Comparison of ENCODE assay signal across 19 cellular contexts in the genomic region with DNA sequence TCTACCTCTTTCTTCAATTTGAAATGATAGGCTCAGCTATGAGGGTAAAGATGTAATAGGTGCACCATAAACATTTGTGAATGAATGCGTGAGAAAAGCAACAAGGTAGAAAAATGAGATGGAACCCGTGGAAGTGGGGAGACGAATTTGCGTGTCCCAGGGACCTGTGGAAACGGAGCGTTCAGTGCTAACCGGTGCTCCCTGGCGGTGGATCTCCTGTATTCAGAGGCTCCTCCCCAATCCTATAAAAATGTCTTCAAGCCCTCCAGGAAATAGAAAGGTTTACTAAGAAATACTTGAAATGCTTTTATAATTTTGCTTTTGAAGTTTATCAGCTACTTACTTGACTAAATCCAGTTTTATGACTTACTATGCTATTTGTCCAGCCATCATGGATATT.
DNase-seq lines count a peak whose midpoint lies in the region; ATAC-seq and TF ChIP-seq lines count a peak whose summit lies in the region.
"Had no signal": no experiment of that assay in that cellular context is flagged by ENCODE, and none has a peak within 500 bp of the region (broad histone marks: within the 10 kb centered on the region; RNA-seq: fewer than 3 reads in every experiment).

No MANE protein-coding gene starts in this region.

- peak overlapping the region; percentile 96 for H3K27ac ChIP-seq in C4-2B
- no peak overlapping the region for H3K27ac ChIP-seq in HEK293 (ENCODE audit: extremely low read depth, low read depth, low read length)
- no peak overlapping the region for H3K27ac ChIP-seq in foreskin keratinocyte
- peak overlapping the region; percentile 76 for H3K27ac ChIP-seq in psoas muscle
- H3K27ac ChIP-seq: brain microvascular endothelial cell had no signal

- intact Hi-C loops in psoas muscle (cut with DNase I) = no loop called here

- H3K9me3 ChIP-seq in HEK293 (ENCODE audit: control insufficient read depth, insufficient read depth, low read depth, low read length) (no peaks in the 10 kb centered on the region), psoas muscle (no peaks in the 10 kb centered on the region)
- H3K9me3 ChIP-seq: Peyer's patch, thoracic aorta had no signal

- POLR2A ChIA-PET in HEK293 (lab: Yijun Ruan, JAX) = no interaction called here

- H3K4me3 ChIP-seq in HEK293 (ENCODE audit: low read depth, low read length) = no peak overlapping the region
- H3K4me3 ChIP-seq in psoas muscle = no peak overlapping the region
- H3K4me3 ChIP-seq: Peyer's patch, thoracic aorta had no signal

- CTCF ChIA-PET in HEK293 (lab: Yijun Ruan, JAX) = interaction anchor here (1.1 to 6.2 kb wide), 2 partner anchors 10 to 223 kb away, joined by 5 to 35 read pairs; no protein-coding TSS in a partner anchor

- DNase-seq in foreskin keratinocyte (no peak), psoas muscle (no peak), putamen (ENCODE audit: low spot score) (no peak)
- DNase-seq: activated CD4-positive, alpha-beta T cell treated with anti-CD3 and anti-CD28 coated beads, Interleukin-2, amount 50 U/mL, for 48 hours; activated gamma-delta T cell treated with Interleukin-2 at 50 U/mL for 16 hours; brain microvascular endothelial cell; CD4-positive, alpha-beta memory T cell; HCEC 1CT; mammary epithelial cell; naive B cell; NCI-H1417 treated with DMSO at 0.1 percent for 48 hours; NCI-H510A treated with DMSO at 0.1 percent for 48 hours had no signal

- peaks cover 0 to 13% of the 10 kb centered on the region in 2 experiments; a peak in 1 of 3 replicates for H3K36me3 ChIP-seq in HEK293 (ENCODE audit: control insufficient read depth in 2 of 2, insufficient read depth in 1 of 2, low read length in 2 of 2)
- peaks cover 3 to 26% of the 10 kb centered on the region in 2 donors for H3K36me3 ChIP-seq in psoas muscle (ENCODE audit: insufficient read depth in 1 of 2, low read depth in 1 of 2)

- ATAC-seq in foreskin keratinocyte (no peak), psoas muscle (no peak), GM19324 (IDR thresholded peaks at IDR 0.05; ENCODE audit: low FRiP score, unreplicated experiment) (no peak), GM19397 (IDR thresholded peaks at IDR 0.05; ENCODE audit: unreplicated experiment) (no peak), HG03025 (IDR thresholded peaks at IDR 0.05; ENCODE audit: low FRiP score, unreplicated experiment) (no peak)

- 86 to 91% (median 89%) methylated on average over 8 of the region's 8 CpGs for WGBS in psoas muscle, 3 donors

- no peaks in the 10 kb centered on the region for H3K27me3 ChIP-seq in foreskin keratinocyte
- no peaks in the 10 kb centered on the region for H3K27me3 ChIP-seq in psoas muscle (ENCODE audit: insufficient read depth in 3 of 3, low read length in 2 of 3)
- H3K27me3 ChIP-seq: brain microvascular endothelial cell, Peyer's patch had no signal

- H3K4me1 ChIP-seq in HEK293 (ENCODE audit: control insufficient read depth, insufficient read depth, low read length) (peaks cover 21% of the 10 kb centered on the region), foreskin keratinocyte (no peaks in the 10 kb centered on the region), psoas muscle (peaks cover 87% of the 10 kb centered on the region)

- TF ChIP-seq CTCF in C4-2B (conservative IDR thresholded peaks at IDR 0.05) = peak; percentile 37; the same call in 1 of the 2 replicates
- no peak for TF ChIP-seq CTCF in HEK293 (tag by site-specific recombination; IDR thresholded peaks at IDR 0.05)
- TF ChIP-seq CTCF in foreskin keratinocyte (conservative IDR thresholded peaks at IDR 0.05) = peak; percentile 23
- no peak for TF ChIP-seq CTCF in psoas muscle (IDR thresholded peaks at IDR 0.05)

TF ChIP-seq in HEK293, 187 proteins besides CTCF, POLR2A, EP300 and RAD21:
- TF ChIP-seq, protein P1, sequence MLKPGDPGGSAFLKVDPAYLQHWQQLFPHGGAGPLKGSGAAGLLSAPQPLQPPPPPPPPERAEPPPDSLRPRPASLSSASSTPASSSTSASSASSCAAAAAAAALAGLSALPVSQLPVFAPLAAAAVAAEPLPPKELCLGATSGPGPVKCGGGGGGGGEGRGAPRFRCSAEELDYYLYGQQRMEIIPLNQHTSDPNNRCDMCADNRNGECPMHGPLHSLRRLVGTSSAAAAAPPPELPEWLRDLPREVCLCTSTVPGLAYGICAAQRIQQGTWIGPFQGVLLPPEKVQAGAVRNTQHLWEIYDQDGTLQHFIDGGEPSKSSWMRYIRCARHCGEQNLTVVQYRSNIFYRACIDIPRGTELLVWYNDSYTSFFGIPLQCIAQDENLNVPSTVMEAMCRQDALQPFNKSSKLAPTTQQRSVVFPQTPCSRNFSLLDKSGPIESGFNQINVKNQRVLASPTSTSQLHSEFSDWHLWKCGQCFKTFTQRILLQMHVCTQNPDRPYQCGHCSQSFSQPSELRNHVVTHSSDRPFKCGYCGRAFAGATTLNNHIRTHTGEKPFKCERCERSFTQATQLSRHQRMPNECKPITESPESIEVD (tag by site-specific recombination; IDR thresholded peaks at IDR 0.05) = 0 out of 2 replicates have a peak, but pooled peaks have one; percentile 7
- TF ChIP-seq ZNF266 (tag by site-specific recombination; IDR thresholded peaks at IDR 0.05; ENCODE audit: low read depth) (no peak), SCRT2 (tag by site-specific recombination; IDR thresholded peaks at IDR 0.05) (0 out of 2 replicates have a peak, but pooled peaks have one; percentile 32)

Comparison
In these comparisons a context has a peak if more than half of its experiments do, and no peak if none do; other contexts are left out.
1. H3K27ac ChIP-seq: peak in C4-2B (single experiment) and psoas muscle (single experiment); none in HEK293 (single experiment) and foreskin keratinocyte (single experiment).
2. CTCF ChIP-seq: peak in C4-2B (single experiment) and foreskin keratinocyte (single experiment); none in HEK293 (single experiment) and psoas muscle (single experiment).